ENCODE assay signal across 1 cellular context in the genomic region with DNA sequence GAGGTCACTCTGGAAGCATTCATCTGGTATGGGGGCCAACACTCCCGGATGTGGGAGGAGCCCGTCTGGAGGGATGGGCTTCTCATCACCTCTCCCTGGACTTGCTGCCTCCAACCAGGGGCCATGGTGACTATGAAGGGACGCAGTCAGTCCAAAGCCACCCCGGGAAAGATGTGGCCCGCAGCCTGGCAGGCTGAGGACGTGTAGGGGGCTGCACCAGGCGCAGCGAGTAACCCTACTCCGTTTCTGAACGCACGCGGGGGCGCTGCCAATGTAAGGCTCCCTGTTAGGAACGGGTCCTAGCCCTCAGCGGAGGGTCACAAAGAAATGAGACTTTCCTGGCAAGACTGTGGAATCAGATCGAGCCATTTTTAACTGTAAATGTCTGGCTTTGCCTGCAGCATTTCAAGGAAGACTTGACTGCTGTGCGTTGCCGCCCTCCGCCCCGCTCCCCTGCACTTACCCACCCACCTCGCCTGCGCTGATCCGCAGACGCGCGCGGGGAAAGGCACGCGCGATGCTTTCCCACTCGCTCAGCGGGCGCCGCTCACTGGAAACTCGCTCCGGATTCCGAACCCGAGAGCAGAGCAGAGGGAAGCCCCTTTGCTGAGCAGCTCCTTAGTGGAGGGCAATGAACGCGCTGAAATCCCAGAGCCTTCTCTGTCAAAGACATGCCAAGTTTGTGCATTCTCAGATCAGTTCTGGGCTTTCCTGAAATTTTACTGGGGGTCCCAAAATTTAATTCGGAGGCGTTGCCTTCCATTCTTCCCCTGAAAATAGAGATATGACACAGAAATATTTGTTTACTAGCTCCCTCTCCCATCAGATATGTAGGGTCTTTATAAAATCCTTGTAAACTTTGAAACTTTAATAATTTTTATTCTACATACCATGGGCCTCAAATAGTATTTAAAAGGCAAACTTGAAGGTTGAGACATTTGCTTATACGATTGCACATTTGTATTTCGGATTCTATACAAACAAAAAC.
A peak's percentile ranks its signal among the peaks of the same experiment; 100 is the strongest.
TF ChIP-seq lines count a peak whose summit lies in the region.

No MANE protein-coding gene starts in this region.

TF ChIP-seq in HEK293, 187 proteins besides CTCF, POLR2A, EP300 and RAD21 (continued from another document and continues in another):
- TF ChIP-seq, protein P1, sequence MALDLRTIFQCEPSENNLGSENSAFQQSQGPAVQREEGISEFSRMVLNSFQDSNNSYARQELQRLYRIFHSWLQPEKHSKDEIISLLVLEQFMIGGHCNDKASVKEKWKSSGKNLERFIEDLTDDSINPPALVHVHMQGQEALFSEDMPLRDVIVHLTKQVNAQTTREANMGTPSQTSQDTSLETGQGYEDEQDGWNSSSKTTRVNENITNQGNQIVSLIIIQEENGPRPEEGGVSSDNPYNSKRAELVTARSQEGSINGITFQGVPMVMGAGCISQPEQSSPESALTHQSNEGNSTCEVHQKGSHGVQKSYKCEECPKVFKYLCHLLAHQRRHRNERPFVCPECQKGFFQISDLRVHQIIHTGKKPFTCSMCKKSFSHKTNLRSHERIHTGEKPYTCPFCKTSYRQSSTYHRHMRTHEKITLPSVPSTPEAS (tag by site-specific recombination; IDR thresholded peaks at IDR 0.05): no peak
- TF ChIP-seq ZNF488 (tag by site-specific recombination; IDR thresholded peaks at IDR 0.05) (no peak), KLF9 (tag by site-specific recombination; IDR thresholded peaks at IDR 0.05; ENCODE audit: low read depth) (0 out of 2 replicates have a peak, but pooled peaks have one; percentile 21), ZNF785 (tag by site-specific recombination; IDR thresholded peaks at IDR 0.05) (no peak), ZFP37 (tag by site-specific recombination; IDR thresholded peaks at IDR 0.05) (no peak), ZNF10 (tag by site-specific recombination; IDR thresholded peaks at IDR 0.05) (no peak), ZNF792 (tag by site-specific recombination; IDR thresholded peaks at IDR 0.05) (no peak), ZNF558 (tag by site-specific recombination; IDR thresholded peaks at IDR 0.05) (no peak), ZBTB1 (tag by site-specific recombination; IDR thresholded peaks at IDR 0.05) (no peak), ZNF362 (tag by site-specific recombination; IDR thresholded peaks at IDR 0.05) (no peak), ZNF670 (tag by site-specific recombination; IDR thresholded peaks at IDR 0.05; ENCODE audit: low read depth) (no peak), SP2 (tag by site-specific recombination; IDR thresholded peaks at IDR 0.05) (no peak; the same call in 1 of the 2 replicates), YY2 (tag by site-specific recombination; IDR thresholded peaks at IDR 0.05) (no peak), ZNF398 (tag by site-specific recombination; IDR thresholded peaks at IDR 0.05) (no peak), ZNF549 (tag by site-specific recombination; IDR thresholded peaks at IDR 0.05) (no peak), PATZ1 (tag by site-specific recombination; IDR thresholded peaks at IDR 0.05) (peak; percentile 63; the same call in 1 of the 2 replicates), ZNF660 (tag by site-specific recombination; IDR thresholded peaks at IDR 0.05) (no peak), ZNF544 (tag by site-specific recombination; IDR thresholded peaks at IDR 0.05) (no peak), ZNF324 (tag by site-specific recombination; IDR thresholded peaks at IDR 0.05) (no peak), REST (tag by site-specific recombination; IDR thresholded peaks at IDR 0.05) (peak; percentile 25; the same call in 1 of the 2 replicates), ZNF169 (tag by site-specific recombination; IDR thresholded peaks at IDR 0.05) (no peak), GLI2 (tag by site-specific recombination; IDR thresholded peaks at IDR 0.05; ENCODE audit: borderline replicate concordance, low read depth) (no peak), ZNF76 (tag by site-specific recombination; IDR thresholded peaks at IDR 0.05; ENCODE audit: borderline replicate concordance, low read depth) (no peak), ZBTB20 (tag by site-specific recombination; IDR thresholded peaks at IDR 0.05) (0 out of 2 replicates have a peak, but pooled peaks have one; percentile 38)
- TF ChIP-seq, protein P2, sequence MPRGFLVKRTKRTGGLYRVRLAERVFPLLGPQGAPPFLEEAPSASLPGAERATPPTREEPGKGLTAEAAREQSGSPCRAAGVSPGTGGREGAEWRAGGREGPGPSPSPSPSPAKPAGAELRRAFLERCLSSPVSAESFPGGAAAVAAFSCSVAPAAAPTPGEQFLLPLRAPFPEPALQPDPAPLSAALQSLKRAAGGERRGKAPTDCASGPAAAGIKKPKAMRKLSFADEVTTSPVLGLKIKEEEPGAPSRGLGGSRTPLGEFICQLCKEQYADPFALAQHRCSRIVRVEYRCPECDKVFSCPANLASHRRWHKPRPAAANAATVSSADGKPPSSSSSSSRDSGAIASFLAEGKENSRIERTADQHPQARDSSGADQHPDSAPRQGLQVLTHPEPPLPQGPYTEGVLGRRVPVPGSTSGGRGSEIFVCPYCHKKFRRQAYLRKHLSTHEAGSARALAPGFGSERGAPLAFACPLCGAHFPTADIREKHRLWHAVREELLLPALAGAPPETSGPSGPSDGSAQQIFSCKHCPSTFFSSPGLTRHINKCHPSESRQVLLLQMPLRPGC (tag by site-specific recombination; IDR thresholded peaks at IDR 0.05): no peak
- TF ChIP-seq, protein P3, sequence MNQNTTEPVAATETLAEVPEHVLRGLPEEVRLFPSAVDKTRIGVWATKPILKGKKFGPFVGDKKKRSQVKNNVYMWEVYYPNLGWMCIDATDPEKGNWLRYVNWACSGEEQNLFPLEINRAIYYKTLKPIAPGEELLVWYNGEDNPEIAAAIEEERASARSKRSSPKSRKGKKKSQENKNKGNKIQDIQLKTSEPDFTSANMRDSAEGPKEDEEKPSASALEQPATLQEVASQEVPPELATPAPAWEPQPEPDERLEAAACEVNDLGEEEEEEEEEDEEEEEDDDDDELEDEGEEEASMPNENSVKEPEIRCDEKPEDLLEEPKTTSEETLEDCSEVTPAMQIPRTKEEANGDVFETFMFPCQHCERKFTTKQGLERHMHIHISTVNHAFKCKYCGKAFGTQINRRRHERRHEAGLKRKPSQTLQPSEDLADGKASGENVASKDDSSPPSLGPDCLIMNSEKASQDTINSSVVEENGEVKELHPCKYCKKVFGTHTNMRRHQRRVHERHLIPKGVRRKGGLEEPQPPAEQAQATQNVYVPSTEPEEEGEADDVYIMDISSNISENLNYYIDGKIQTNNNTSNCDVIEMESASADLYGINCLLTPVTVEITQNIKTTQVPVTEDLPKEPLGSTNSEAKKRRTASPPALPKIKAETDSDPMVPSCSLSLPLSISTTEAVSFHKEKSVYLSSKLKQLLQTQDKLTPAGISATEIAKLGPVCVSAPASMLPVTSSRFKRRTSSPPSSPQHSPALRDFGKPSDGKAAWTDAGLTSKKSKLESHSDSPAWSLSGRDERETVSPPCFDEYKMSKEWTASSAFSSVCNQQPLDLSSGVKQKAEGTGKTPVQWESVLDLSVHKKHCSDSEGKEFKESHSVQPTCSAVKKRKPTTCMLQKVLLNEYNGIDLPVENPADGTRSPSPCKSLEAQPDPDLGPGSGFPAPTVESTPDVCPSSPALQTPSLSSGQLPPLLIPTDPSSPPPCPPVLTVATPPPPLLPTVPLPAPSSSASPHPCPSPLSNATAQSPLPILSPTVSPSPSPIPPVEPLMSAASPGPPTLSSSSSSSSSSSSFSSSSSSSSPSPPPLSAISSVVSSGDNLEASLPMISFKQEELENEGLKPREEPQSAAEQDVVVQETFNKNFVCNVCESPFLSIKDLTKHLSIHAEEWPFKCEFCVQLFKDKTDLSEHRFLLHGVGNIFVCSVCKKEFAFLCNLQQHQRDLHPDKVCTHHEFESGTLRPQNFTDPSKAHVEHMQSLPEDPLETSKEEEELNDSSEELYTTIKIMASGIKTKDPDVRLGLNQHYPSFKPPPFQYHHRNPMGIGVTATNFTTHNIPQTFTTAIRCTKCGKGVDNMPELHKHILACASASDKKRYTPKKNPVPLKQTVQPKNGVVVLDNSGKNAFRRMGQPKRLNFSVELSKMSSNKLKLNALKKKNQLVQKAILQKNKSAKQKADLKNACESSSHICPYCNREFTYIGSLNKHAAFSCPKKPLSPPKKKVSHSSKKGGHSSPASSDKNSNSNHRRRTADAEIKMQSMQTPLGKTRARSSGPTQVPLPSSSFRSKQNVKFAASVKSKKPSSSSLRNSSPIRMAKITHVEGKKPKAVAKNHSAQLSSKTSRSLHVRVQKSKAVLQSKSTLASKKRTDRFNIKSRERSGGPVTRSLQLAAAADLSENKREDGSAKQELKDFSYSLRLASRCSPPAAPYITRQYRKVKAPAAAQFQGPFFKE (tag by site-specific recombination; IDR thresholded peaks at IDR 0.05; ENCODE audit: borderline replicate concordance): no peak
- TF ChIP-seq, protein P4, sequence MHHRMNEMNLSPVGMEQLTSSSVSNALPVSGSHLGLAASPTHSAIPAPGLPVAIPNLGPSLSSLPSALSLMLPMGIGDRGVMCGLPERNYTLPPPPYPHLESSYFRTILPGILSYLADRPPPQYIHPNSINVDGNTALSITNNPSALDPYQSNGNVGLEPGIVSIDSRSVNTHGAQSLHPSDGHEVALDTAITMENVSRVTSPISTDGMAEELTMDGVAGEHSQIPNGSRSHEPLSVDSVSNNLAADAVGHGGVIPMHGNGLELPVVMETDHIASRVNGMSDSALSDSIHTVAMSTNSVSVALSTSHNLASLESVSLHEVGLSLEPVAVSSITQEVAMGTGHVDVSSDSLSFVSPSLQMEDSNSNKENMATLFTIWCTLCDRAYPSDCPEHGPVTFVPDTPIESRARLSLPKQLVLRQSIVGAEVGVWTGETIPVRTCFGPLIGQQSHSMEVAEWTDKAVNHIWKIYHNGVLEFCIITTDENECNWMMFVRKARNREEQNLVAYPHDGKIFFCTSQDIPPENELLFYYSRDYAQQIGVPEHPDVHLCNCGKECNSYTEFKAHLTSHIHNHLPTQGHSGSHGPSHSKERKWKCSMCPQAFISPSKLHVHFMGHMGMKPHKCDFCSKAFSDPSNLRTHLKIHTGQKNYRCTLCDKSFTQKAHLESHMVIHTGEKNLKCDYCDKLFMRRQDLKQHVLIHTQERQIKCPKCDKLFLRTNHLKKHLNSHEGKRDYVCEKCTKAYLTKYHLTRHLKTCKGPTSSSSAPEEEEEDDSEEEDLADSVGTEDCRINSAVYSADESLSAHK (tag by site-specific recombination; IDR thresholded peaks at IDR 0.05): no peak
